1 cellular context compared by ENCODE assay signal in genomic region chr1:21262282-21263051, GRCh38.
TF ChIP-seq lines count a peak whose summit lies in the region.

No MANE protein-coding gene starts in this region.

TF ChIP-seq in HepG2, 621 proteins besides CTCF, POLR2A, EP300 and RAD21 (continued from another document and continues in another):
- TF ChIP-seq ZBTB7A (CRISPR knock-in tag; IDR thresholded peaks at IDR 0.05) = 0 out of 2 replicates have a peak, but pooled peaks have one; percentile 34
- no peak for TF ChIP-seq ZMYM2 (CRISPR knock-in tag; IDR thresholded peaks at IDR 0.05)
- TF ChIP-seq, protein P1, sequence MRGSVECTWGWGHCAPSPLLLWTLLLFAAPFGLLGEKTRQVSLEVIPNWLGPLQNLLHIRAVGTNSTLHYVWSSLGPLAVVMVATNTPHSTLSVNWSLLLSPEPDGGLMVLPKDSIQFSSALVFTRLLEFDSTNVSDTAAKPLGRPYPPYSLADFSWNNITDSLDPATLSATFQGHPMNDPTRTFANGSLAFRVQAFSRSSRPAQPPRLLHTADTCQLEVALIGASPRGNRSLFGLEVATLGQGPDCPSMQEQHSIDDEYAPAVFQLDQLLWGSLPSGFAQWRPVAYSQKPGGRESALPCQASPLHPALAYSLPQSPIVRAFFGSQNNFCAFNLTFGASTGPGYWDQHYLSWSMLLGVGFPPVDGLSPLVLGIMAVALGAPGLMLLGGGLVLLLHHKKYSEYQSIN (CRISPR knock-in tag; IDR thresholded peaks at IDR 0.05; ENCODE audit: borderline replicate concordance) = no peak
- TF ChIP-seq TBL1XR1 (IDR thresholded peaks at IDR 0.05; ENCODE audit: borderline replicate concordance, low read length, partially characterized antibody) = no peak
- no peak for TF ChIP-seq ESRRA (CRISPR knock-in tag; IDR thresholded peaks at IDR 0.05; ENCODE audit: low read depth)
- no peak for TF ChIP-seq ZNF20 (CRISPR knock-in tag; IDR thresholded peaks at IDR 0.05)
- peak; percentile 45; the same call in 1 of the 2 replicates for TF ChIP-seq HNF4A (CRISPR knock-in tag; IDR thresholded peaks at IDR 0.05)
- no peak for TF ChIP-seq POLR2AphosphoS5 (IDR thresholded peaks at IDR 0.05; ENCODE audit: low read depth, low read length)
- TF ChIP-seq TAF15 (IDR thresholded peaks at IDR 0.05; ENCODE audit: low read depth, low read length, poor library complexity, severe bottlenecking) = no peak
- TF ChIP-seq, protein P2, sequence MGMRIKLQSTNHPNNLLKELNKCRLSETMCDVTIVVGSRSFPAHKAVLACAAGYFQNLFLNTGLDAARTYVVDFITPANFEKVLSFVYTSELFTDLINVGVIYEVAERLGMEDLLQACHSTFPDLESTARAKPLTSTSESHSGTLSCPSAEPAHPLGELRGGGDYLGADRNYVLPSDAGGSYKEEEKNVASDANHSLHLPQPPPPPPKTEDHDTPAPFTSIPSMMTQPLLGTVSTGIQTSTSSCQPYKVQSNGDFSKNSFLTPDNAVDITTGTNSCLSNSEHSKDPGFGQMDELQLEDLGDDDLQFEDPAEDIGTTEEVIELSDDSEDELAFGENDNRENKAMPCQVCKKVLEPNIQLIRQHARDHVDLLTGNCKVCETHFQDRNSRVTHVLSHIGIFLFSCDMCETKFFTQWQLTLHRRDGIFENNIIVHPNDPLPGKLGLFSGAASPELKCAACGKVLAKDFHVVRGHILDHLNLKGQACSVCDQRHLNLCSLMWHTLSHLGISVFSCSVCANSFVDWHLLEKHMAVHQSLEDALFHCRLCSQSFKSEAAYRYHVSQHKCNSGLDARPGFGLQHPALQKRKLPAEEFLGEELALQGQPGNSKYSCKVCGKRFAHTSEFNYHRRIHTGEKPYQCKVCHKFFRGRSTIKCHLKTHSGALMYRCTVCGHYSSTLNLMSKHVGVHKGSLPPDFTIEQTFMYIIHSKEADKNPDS (CRISPR knock-in tag; IDR thresholded peaks at IDR 0.05) = no peak
- peak; percentile 35; the same call in 1 of the 2 replicates for TF ChIP-seq MNT (IDR thresholded peaks at IDR 0.05)
- no peak for TF ChIP-seq ZBTB7B (CRISPR knock-in tag; IDR thresholded peaks at IDR 0.05)
- TF ChIP-seq ZNF160 (CRISPR knock-in tag; IDR thresholded peaks at IDR 0.05) = no peak
- no peak for TF ChIP-seq U2AF1 (optimal IDR thresholded peaks at IDR 0.05; ENCODE audit: low read depth, low read length)
- TF ChIP-seq FOXK1 (CRISPR knock-in tag; IDR thresholded peaks at IDR 0.05; ENCODE audit: borderline replicate concordance, low read depth) = no peak
- TF ChIP-seq MIER3 (CRISPR knock-in tag; IDR thresholded peaks at IDR 0.05; ENCODE audit: borderline replicate concordance) = no peak
- TF ChIP-seq YEATS2 (CRISPR knock-in tag; IDR thresholded peaks at IDR 0.05; ENCODE audit: borderline replicate concordance) = no peak
- no peak for TF ChIP-seq REST (IDR thresholded peaks at IDR 0.05; ENCODE audit: borderline replicate concordance in 1 of 2, low read depth in 1 of 2, low read length in 2 of 2)
- no peak for TF ChIP-seq ZNF10 (CRISPR knock-in tag; IDR thresholded peaks at IDR 0.05; ENCODE audit: borderline replicate concordance, low read depth)
- no peak for TF ChIP-seq KDM6A (CRISPR knock-in tag; IDR thresholded peaks at IDR 0.05; ENCODE audit: low read depth)
- 0 out of 2 replicates have a peak, but pooled peaks have one; percentile 23 for TF ChIP-seq ZBTB4 (CRISPR knock-in tag; IDR thresholded peaks at IDR 0.05; ENCODE audit: borderline replicate concordance)
- TF ChIP-seq ZFY (CRISPR knock-in tag; IDR thresholded peaks at IDR 0.05) = peak; percentile 43; the same call in 1 of the 2 replicates
- no peak for TF ChIP-seq ZFP62 (CRISPR knock-in tag; IDR thresholded peaks at IDR 0.05)
- no peak for TF ChIP-seq HNRNPK (IDR thresholded peaks at IDR 0.05; ENCODE audit: low read depth, low read length, poor library complexity, severe bottlenecking)
- no peak for TF ChIP-seq DRAP1 (CRISPR knock-in tag; IDR thresholded peaks at IDR 0.05)
- no peak for TF ChIP-seq ZNF335 (CRISPR knock-in tag; IDR thresholded peaks at IDR 0.05)
- TF ChIP-seq ZFAT (CRISPR knock-in tag; conservative IDR thresholded peaks at IDR 0.05) = no peak
- TF ChIP-seq, protein P3, sequence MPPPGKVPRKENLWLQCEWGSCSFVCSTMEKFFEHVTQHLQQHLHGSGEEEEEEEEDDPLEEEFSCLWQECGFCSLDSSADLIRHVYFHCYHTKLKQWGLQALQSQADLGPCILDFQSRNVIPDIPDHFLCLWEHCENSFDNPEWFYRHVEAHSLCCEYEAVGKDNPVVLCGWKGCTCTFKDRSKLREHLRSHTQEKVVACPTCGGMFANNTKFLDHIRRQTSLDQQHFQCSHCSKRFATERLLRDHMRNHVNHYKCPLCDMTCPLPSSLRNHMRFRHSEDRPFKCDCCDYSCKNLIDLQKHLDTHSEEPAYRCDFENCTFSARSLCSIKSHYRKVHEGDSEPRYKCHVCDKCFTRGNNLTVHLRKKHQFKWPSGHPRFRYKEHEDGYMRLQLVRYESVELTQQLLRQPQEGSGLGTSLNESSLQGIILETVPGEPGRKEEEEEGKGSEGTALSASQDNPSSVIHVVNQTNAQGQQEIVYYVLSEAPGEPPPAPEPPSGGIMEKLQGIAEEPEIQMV (CRISPR knock-in tag; IDR thresholded peaks at IDR 0.05; ENCODE audit: low read depth) = no peak
- 0 out of 2 replicates have a peak, but pooled peaks have one; percentile 18 for TF ChIP-seq PHF21A (CRISPR knock-in tag; IDR thresholded peaks at IDR 0.05)
- no peak for TF ChIP-seq CENPX (CRISPR knock-in tag; IDR thresholded peaks at IDR 0.05)
- no peak for TF ChIP-seq ZNF34 (CRISPR knock-in tag; IDR thresholded peaks at IDR 0.05; ENCODE audit: borderline replicate concordance)
- TF ChIP-seq ZNF749 (CRISPR knock-in tag; IDR thresholded peaks at IDR 0.05; ENCODE audit: borderline replicate concordance) = no peak
- TF ChIP-seq, protein P4, sequence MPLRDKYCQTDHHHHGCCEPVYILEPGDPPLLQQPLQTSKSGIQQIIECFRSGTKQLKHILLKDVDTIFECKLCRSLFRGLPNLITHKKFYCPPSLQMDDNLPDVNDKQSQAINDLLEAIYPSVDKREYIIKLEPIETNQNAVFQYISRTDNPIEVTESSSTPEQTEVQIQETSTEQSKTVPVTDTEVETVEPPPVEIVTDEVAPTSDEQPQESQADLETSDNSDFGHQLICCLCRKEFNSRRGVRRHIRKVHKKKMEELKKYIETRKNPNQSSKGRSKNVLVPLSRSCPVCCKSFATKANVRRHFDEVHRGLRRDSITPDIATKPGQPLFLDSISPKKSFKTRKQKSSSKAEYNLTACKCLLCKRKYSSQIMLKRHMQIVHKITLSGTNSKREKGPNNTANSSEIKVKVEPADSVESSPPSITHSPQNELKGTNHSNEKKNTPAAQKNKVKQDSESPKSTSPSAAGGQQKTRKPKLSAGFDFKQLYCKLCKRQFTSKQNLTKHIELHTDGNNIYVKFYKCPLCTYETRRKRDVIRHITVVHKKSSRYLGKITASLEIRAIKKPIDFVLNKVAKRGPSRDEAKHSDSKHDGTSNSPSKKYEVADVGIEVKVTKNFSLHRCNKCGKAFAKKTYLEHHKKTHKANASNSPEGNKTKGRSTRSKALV (CRISPR knock-in tag; IDR thresholded peaks at IDR 0.05) = no peak
- TF ChIP-seq EED (CRISPR knock-in tag; IDR thresholded peaks at IDR 0.05) = no peak
- no peak for TF ChIP-seq AKAP8 (CRISPR knock-in tag; IDR thresholded peaks at IDR 0.05)
- TF ChIP-seq ZNF567 (CRISPR knock-in tag; IDR thresholded peaks at IDR 0.05; ENCODE audit: borderline replicate concordance) = no peak
- TF ChIP-seq FIP1L1 (IDR thresholded peaks at IDR 0.05; ENCODE audit: borderline replicate concordance, insufficient read depth, low read depth, low read length) = no peak
- no peak for TF ChIP-seq ZEB1 (IDR thresholded peaks at IDR 0.05; ENCODE audit: insufficient replicate concordance, low read depth)
- peak; percentile 39; the same call in 1 of the 2 replicates for TF ChIP-seq ZNF770 (CRISPR knock-in tag; IDR thresholded peaks at IDR 0.05)
- TF ChIP-seq KAT7 (CRISPR knock-in tag; IDR thresholded peaks at IDR 0.05; ENCODE audit: borderline replicate concordance) = no peak
- TF ChIP-seq, protein P5, sequence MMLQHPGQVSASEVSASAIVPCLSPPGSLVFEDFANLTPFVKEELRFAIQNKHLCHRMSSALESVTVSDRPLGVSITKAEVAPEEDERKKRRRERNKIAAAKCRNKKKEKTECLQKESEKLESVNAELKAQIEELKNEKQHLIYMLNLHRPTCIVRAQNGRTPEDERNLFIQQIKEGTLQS (CRISPR knock-in tag; IDR thresholded peaks at IDR 0.05) = no peak
- TF ChIP-seq BRCA1 (CRISPR knock-in tag; IDR thresholded peaks at IDR 0.05) = no peak
- peak; percentile 57; the same call in 1 of the 2 replicates for TF ChIP-seq RFX3 (CRISPR knock-in tag; IDR thresholded peaks at IDR 0.05)
- no peak for TF ChIP-seq HMG20B (CRISPR knock-in tag; conservative IDR thresholded peaks at IDR 0.05)
- no peak for TF ChIP-seq BCL6 (CRISPR knock-in tag; IDR thresholded peaks at IDR 0.05)
- TF ChIP-seq, protein P6, sequence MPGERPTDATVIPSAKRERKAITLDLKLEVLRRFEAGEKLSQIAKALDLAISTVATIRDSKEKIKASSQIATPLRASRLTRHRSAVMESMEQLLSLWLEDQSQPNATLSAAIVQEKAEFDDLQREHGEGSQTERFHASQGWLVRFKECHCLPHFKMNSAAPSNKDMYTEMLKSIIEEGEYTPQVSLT (CRISPR knock-in tag; IDR thresholded peaks at IDR 0.05; ENCODE audit: borderline replicate concordance, low read depth) = no peak
- peak; percentile 35; the same call in 1 of the 2 replicates for TF ChIP-seq MTA1 (CRISPR knock-in tag; IDR thresholded peaks at IDR 0.05; ENCODE audit: borderline replicate concordance)
